Comparison of ENCODE assay signal across 9 cellular contexts in the genomic region with DNA sequence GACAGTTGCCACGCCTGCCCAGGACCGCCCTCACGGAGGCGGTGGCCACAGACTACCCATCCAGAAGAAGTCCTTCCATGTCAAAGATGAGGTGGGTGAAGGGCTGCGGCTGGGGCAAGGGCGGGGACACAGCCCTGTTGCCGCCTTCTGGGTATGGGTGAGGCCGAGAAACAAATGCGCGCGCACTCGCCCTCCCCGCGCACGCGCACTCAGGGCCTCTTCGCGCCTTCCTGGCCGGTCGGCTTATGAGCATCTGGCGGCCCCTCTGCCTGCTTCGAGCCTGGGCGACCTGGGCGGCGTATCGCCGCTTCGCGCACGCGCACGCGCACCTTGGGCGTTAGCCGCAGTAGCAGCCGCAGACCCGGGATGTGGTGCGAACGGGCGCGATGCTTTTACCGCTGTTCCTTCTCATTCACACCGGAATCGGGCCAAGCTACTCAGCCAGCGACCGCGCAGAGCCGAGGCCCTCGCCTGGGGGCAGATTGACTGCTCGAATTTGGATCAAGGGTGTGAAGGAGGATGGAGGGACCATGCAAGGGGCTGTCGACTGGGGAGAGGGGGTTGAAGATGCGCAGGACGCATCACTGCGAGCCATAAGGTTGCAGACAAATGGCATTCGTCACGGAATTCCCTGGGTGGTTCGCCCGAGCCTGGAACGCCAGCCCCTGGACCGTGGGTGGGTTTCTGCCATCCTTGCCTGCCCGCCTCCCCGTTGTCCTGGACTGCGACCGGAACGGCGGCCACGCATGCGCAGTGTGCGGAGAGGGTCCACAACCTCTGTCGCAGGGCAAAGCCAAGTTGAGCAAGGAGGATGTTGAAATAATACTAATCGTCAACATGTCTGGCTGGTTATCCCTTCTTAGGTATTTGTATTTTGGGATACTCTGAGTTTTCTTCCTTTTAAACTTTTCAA.
A peak's percentile ranks its signal among the peaks of the same experiment; 100 is the strongest.
DNase-seq lines count a peak whose midpoint lies in the region; ATAC-seq, FAIRE-seq and TF ChIP-seq lines count a peak whose summit lies in the region.
"Had no signal": no experiment of that assay in that cellular context is flagged by ENCODE, and none has a peak within 500 bp of the region (broad histone marks: within the 10 kb centered on the region; RNA-seq: fewer than 3 reads in every experiment).

No MANE protein-coding gene starts in this region.

- ATAC-seq in GM19452 (IDR thresholded peaks at IDR 0.05; ENCODE audit: unreplicated experiment), result peak; percentile 87
- no peak for ATAC-seq in HG03469 (IDR thresholded peaks at IDR 0.05; ENCODE audit: unreplicated experiment)

- H3K9me3 ChIP-seq in kidney (ENCODE audit: control insufficient read depth in 1 of 2, low read length in 2 of 2), result no peaks in the 10 kb centered on the region

- intact Hi-C loops in kidney (cut with DNase I), result no loop called here

- no peaks in the 10 kb centered on the region for H3K4me1 ChIP-seq in kidney (ENCODE audit: control insufficient read depth in 1 of 2, insufficient read depth in 1 of 2, low read depth in 1 of 2, low read length in 2 of 2)

- H3K27ac ChIP-seq in kidney (ENCODE audit: low read depth in 2 of 2, low read length in 2 of 2), result no peak overlapping the region

- peak overlapping the region in 1 of 2 donors; percentile 59 for H3K4me3 ChIP-seq in kidney (ENCODE audit: low read length in 2 of 2)

- in situ Hi-C loops in ACHN (cut with HindIII; ENCODE audit: low pct_ligation_motif_present, low pct_unique_long_range_greater_than_20kb, low sequenced_read_pairs), result no loop called here

- no peaks in the 10 kb centered on the region for H3K36me3 ChIP-seq in kidney (ENCODE audit: control insufficient read depth in 1 of 2, insufficient read depth in 2 of 2, low read length in 2 of 2)

- TF ChIP-seq CTCF in kidney (IDR thresholded peaks at IDR 0.05; ENCODE audit: borderline replicate concordance, extremely low read depth, insufficient read depth), result no peak

- no peak overlapping the region for H3K9ac ChIP-seq in kidney (ENCODE audit: low read length in 2 of 2)

- FAIRE-seq in kidney (lab: Jason Lieb, UNC), result no peak

- peak; percentile 80 for DNase-seq in activated CD8-positive, alpha-beta memory T cell treated with anti-CD3 and anti-CD28 coated beads, Interleukin-2, amount 50 U/mL, for 48 hours
- DNase-seq in glomerular visceral epithelial cell (ENCODE audit: extremely low spot score) (peak; percentile 95), kidney (no peak), ACHN (no peak), kidney glomerular epithelial cell (lab: John Stamatoyannopoulos, UW) (no peak)
- DNase-seq in stimulated activated CD8-positive, alpha-beta memory T cell treated with anti-CD3 and anti-CD28 coated beads, Interleukin-15, amount 100 ng/mL, for 24 hours (ENCODE audit: low read depth), result peak; percentile 25
- DNase-seq: mesenchymal stem cell had no signal

Comparison
In these comparisons a context has a peak if more than half of its experiments do, and no peak if none do; other contexts are left out.
1. DNase-seq: peak in activated CD8-positive, alpha-beta memory T cell treated with anti-CD3 and anti-CD28 coated beads, Interleukin-2, amount 50 U/mL, for 48 hours (single experiment), glomerular visceral epithelial cell (single experiment) and stimulated activated CD8-positive, alpha-beta memory T cell treated with anti-CD3 and anti-CD28 coated beads, Interleukin-15, amount 100 ng/mL, for 24 hours (single experiment); none in kidney (single experiment), ACHN (single experiment) and kidney glomerular epithelial cell (single experiment).